ENCODE assay signal across 17 cellular contexts in genomic region chr1:200037904-200038644, GRCh38. TPM values are rescaled to one million over a fixed set of nuclear protein-coding genes. Genes with fewer than 3 reads are reported as not detected.
A peak's percentile ranks its signal among the peaks of the same experiment; 100 is the strongest.
DNase-seq lines count a peak whose midpoint lies in the region; ATAC-seq and TF ChIP-seq lines count a peak whose summit lies in the region.
"Had no signal": no experiment of that assay in that cellular context is flagged by ENCODE, and none has a peak within 500 bp of the region (broad histone marks: within the 10 kb centered on the region; RNA-seq: fewer than 3 reads in every experiment).

No MANE protein-coding gene starts in this region.

- ATAC-seq in HG03280 (IDR thresholded peaks at IDR 0.05; ENCODE audit: unreplicated experiment) (no peak), GM21447 (IDR thresholded peaks at IDR 0.05; ENCODE audit: unreplicated experiment) (no peak)

- peaks cover 2 to 100% of the 10 kb centered on the region in 2 donors for H3K27me3 ChIP-seq in breast epithelium
- peaks cover 100% of the 10 kb centered on the region for H3K27me3 ChIP-seq in ectodermal cell (ENCODE audit: control insufficient read depth, insufficient read depth, low read length, poor library complexity, severe bottlenecking)
- H3K27me3 ChIP-seq in mucosa of rectum (ENCODE audit: control insufficient read depth in 2 of 2, insufficient read depth in 2 of 2, low read length in 2 of 2) = peaks cover 18 to 22% of the 10 kb centered on the region in 2 donors

- DNase-seq in MCF 10A (ENCODE audit: unreplicated experiment) (no peak), breast epithelium (ENCODE audit: low spot score in 2 of 2) (no peak), NCI-H2196 treated with DMSO at 0.1 percent for 48 hours (lab: John Stamatoyannopoulos, UW; ENCODE audit: unreplicated experiment) (no peak), NCI-H1694 (lab: John Stamatoyannopoulos, UW) (no peak)
- DNase-seq: activated CD4-positive, alpha-beta T cell treated with anti-CD3 and anti-CD28 coated beads, Interleukin-2, amount 50 U/mL, for 4 hours; DMS153; foreskin melanocyte; KBM-7; NCI-H1436; NCI-H524 had no signal

- no peaks in the 10 kb centered on the region for H3K36me3 Mint-ChIP-seq in MCF 10A (ENCODE audit: insufficient read depth, unreplicated experiment)

- POLR2A ChIA-PET in MCF 10A (lab: Yijun Ruan, JAX) = no interaction called here

- H3K27ac ChIP-seq in breast epithelium (no peak overlapping the region), ectodermal cell (ENCODE audit: insufficient read depth, low read depth, low read length, poor library complexity, severe bottlenecking) (no peak overlapping the region), mucosa of rectum (ENCODE audit: low read depth in 2 of 2, low read length in 2 of 2) (peak overlapping the region; percentile 85 to 88)
- H3K27ac ChIP-seq: thoracic aorta had no signal

- WGBS in ectodermal cell, 2 experiments = 6% methylated on average over 20 to 21 of the region's 21 CpGs

- H3K9me3 Mint-ChIP-seq in MCF 10A (ENCODE audit: unreplicated experiment) = no peaks in the 10 kb centered on the region
- H3K9me3 Mint-ChIP-seq: activated T-helper 17 cell treated with anti-CD3 and anti-CD28 coated beads, Interleukin-2, amount 50 U/mL, for 72 hours had no signal

- H3K27ac Mint-ChIP-seq in MCF 10A (ENCODE audit: low read depth, unreplicated experiment) = no peak overlapping the region
- H3K27ac Mint-ChIP-seq: activated T-helper 17 cell treated with anti-CD3 and anti-CD28 coated beads, Interleukin-2, amount 50 U/mL, for 72 hours had no signal

- peaks cover 0 to 14% of the 10 kb centered on the region in 2 donors for H3K4me1 ChIP-seq in breast epithelium
- H3K4me1 ChIP-seq in ectodermal cell (ENCODE audit: control insufficient read depth, insufficient read depth, low read length) = peaks cover 41% of the 10 kb centered on the region
- peaks cover 21 to 53% of the 10 kb centered on the region in 2 donors for H3K4me1 ChIP-seq in mucosa of rectum (ENCODE audit: control insufficient read depth in 2 of 2, insufficient read depth in 2 of 2, low read length in 2 of 2)

- peak overlapping the region in 1 of 3 donors; percentile 72 for H3K4me3 ChIP-seq in breast epithelium
- H3K4me3 ChIP-seq in ectodermal cell (ENCODE audit: insufficient read depth, low read depth, low read length) = peak overlapping the region; percentile 21
- H3K4me3 ChIP-seq in mucosa of rectum (ENCODE audit: low read length in 2 of 2) = peak overlapping the region; percentile 54

- CTCF ChIA-PET in MCF 10A (lab: Yijun Ruan, JAX) = interaction anchor here (0.6 to 1.1 kb wide), 4 partner anchors 8 to 427 kb away, joined by 3 read pairs; no protein-coding TSS in a partner anchor

- intact Hi-C loops in MCF 10A (cut with micrococcal nuclease) (no loop called here), breast epithelium (cut with DNase I; ENCODE audit: low total_unique reads) (no loop called here)

- H3K36me3 ChIP-seq in breast epithelium (no peaks in the 10 kb centered on the region), ectodermal cell (ENCODE audit: control insufficient read depth, insufficient read depth, low read length) (no peaks in the 10 kb centered on the region), mucosa of rectum (ENCODE audit: control insufficient read depth in 2 of 2, insufficient read depth in 2 of 2, low read length in 2 of 2) (no peaks in the 10 kb centered on the region)
- H3K36me3 ChIP-seq: thoracic aorta had no signal

- peak overlapping the region; percentile 1 for H3K4me3 Mint-ChIP-seq in MCF 10A (ENCODE audit: unreplicated experiment)
- H3K4me3 Mint-ChIP-seq: activated T-helper 17 cell treated with anti-CD3 and anti-CD28 coated beads, Interleukin-2, amount 50 U/mL, for 72 hours had no signal

- no peaks in the 10 kb centered on the region for H3K4me1 Mint-ChIP-seq in MCF 10A (ENCODE audit: insufficient read depth, unreplicated experiment)

- no peak for TF ChIP-seq CTCF in MCF 10A (IDR thresholded peaks at IDR 0.05; ENCODE audit: unreplicated experiment)
- no peak for TF ChIP-seq CTCF in breast epithelium (IDR thresholded peaks at IDR 0.05)

- peaks cover 53% of the 10 kb centered on the region for H3K27me3 Mint-ChIP-seq in MCF 10A (ENCODE audit: insufficient read depth, unreplicated experiment)

- H3K9me3 ChIP-seq in breast epithelium (no peaks in the 10 kb centered on the region), ectodermal cell (ENCODE audit: control insufficient read depth, low read length) (no peaks in the 10 kb centered on the region), mucosa of rectum (ENCODE audit: control insufficient read depth in 2 of 2, low read length in 2 of 2) (no peaks in the 10 kb centered on the region)
- H3K9me3 ChIP-seq: thoracic aorta had no signal

- no TSS peak for BruUV-seq in MCF 10A (replicated peaks; lab: Mats Ljungman, UMichigan)

- peak overlapping the region; percentile 41 to 92 for H3K9ac ChIP-seq in mucosa of rectum (ENCODE audit: low read depth in 1 of 2, low read length in 2 of 2)

- no peak for TF ChIP-seq POLR2A in breast epithelium (IDR thresholded peaks at IDR 0.05)

RNA-seq across cellular contexts. Expression of gene NR5A2, which starts 10.6 kb away (rescaled TPM):
- total RNA-seq in MCF 10A (2022) = 0.09 TPM in 1 of 2 replicates, not detected in the other
- total RNA-seq in breast epithelium = 1 to 10 TPM; 4.1 to 5.6 (median 4.9) TPM
- polyA plus RNA-seq in ectodermal cell (2013, experiment 1 of 4) = 0.15 TPM
- 0.05 TPM for polyA plus RNA-seq in ectodermal cell (2013, experiment 2 of 4)
- 0.27 TPM for polyA plus RNA-seq in ectodermal cell (2013, experiment 3 of 4)
- polyA plus RNA-seq in ectodermal cell (2013, experiment 4 of 4) = 0.20 TPM
- total RNA-seq: osteocyte had no signal

Comparison
In these comparisons a context has a peak if more than half of its experiments do, and no peak if none do; other contexts are left out.
1. H3K27ac ChIP-seq: peak in mucosa of rectum (2 of 2); none in breast epithelium (0 of 2) and ectodermal cell (single experiment).